ENCODE assay signal across 23 cellular contexts in genomic region chr18:45173799-45174519, GRCh38.
DNase-seq lines count a peak whose midpoint lies in the region; ATAC-seq, FAIRE-seq and TF ChIP-seq lines count a peak whose summit lies in the region.
"Had no signal": no experiment of that assay in that cellular context is flagged by ENCODE, and none has a peak within 500 bp of the region (broad histone marks: within the 10 kb centered on the region; RNA-seq: fewer than 3 reads in every experiment).

No MANE protein-coding gene starts in this region.

- DNase-seq in kidney (no peak), AML-193 (lab: John Stamatoyannopoulos, UW) (no peak), A172 (ENCODE audit: low spot score) (no peak), hypothalamus (lab: John Stamatoyannopoulos, UW) (no peak), RPMI8226 (no peak)
- DNase-seq: ACHN; activated CD4-positive, CD25-positive, alpha-beta regulatory T cell treated with anti-CD3 and anti-CD28 coated beads, Interleukin-2, amount 50 U/mL, for 72 hours; activated effector memory CD4-positive, alpha-beta T cell treated with Interleukin-2 at 50 U/mL for 16 hours; adrenal gland; CD4-positive, CD25-positive, alpha-beta regulatory T cell; gastrocnemius medialis; left lung; NCI-H146; right cardiac atrium; stimulated activated CD4-positive, alpha-beta T cell treated with anti-CD3 and anti-CD28 coated beads, Interleukin-15, amount 100 ng/mL, for 24 hours; stimulated activated naive B cell treated with anti-CD40 and anti-IgM and Interleukin-4, amounts not matched to agents 10 μg/mL and 1 μg/mL and 100 μg/mL, for 72 hours had no signal

- TF ChIP-seq CTCF in kidney (IDR thresholded peaks at IDR 0.05; ENCODE audit: borderline replicate concordance, extremely low read depth, insufficient read depth): no peak

- peaks cover 3 to 5% of the 10 kb centered on the region in 2 donors for H3K4me1 ChIP-seq in kidney (ENCODE audit: control insufficient read depth in 1 of 2, insufficient read depth in 1 of 2, low read depth in 1 of 2, low read length in 2 of 2)
- H3K4me1 ChIP-seq: adrenal gland, left lung, tibial nerve had no signal

- ATAC-seq in GM18505 (IDR thresholded peaks at IDR 0.05; ENCODE audit: unreplicated experiment): peak; percentile 58
- ATAC-seq in GM19463 (IDR thresholded peaks at IDR 0.05; ENCODE audit: unreplicated experiment): peak; percentile 52
- peak; percentile 51 for ATAC-seq in HG03135 (IDR thresholded peaks at IDR 0.05; ENCODE audit: unreplicated experiment)
- ATAC-seq: gastrocnemius medialis; left lung; right cardiac atrium; SK-N-SH treated with all-trans-retinoic acid at 6 μM for 48 hours; stimulated activated naive B cell treated with anti-CD40 and anti-IgM and Interleukin-4, amounts not matched to agents 10 μg/mL and 1 μg/mL and 100 μg/mL, for 72 hours had no signal

- intact Hi-C loops in kidney (cut with DNase I): no loop called here

- H3K4me3 ChIP-seq in kidney (ENCODE audit: low read length in 2 of 2): no peak overlapping the region
- H3K4me3 ChIP-seq: adrenal gland, cardiac muscle cell, gastrocnemius medialis, left lung, tibial nerve had no signal

- H3K9ac ChIP-seq in kidney (ENCODE audit: low read length in 2 of 2): no peak overlapping the region

- peak; percentile 21 for FAIRE-seq in kidney (lab: Jason Lieb, UNC)

- no peak overlapping the region for H3K27ac ChIP-seq in kidney (ENCODE audit: low read depth in 2 of 2, low read length in 2 of 2)
- H3K27ac ChIP-seq: adrenal gland, cardiac muscle cell, gastrocnemius medialis, left lung, neutrophil, tibial nerve had no signal

- no peak for TF ChIP-seq POLR2A in GM18505 (IDR thresholded peaks at IDR 0.05; ENCODE audit: borderline replicate concordance, extremely low read depth, insufficient read depth, insufficient read length)

- H3K36me3 ChIP-seq in kidney (ENCODE audit: control insufficient read depth in 1 of 2, insufficient read depth in 2 of 2, low read length in 2 of 2): no peaks in the 10 kb centered on the region
- H3K36me3 ChIP-seq: adrenal gland, cardiac muscle cell, gastrocnemius medialis, left lung, neutrophil, tibial nerve had no signal

- H3K9me3 ChIP-seq in kidney (ENCODE audit: control insufficient read depth in 1 of 2, low read length in 2 of 2): no peaks in the 10 kb centered on the region
- H3K9me3 ChIP-seq: adrenal gland, gastrocnemius medialis, left lung, neutrophil, tibial nerve had no signal
